Comparison of ENCODE assay signal across 20 cellular contexts in the genomic region with DNA sequence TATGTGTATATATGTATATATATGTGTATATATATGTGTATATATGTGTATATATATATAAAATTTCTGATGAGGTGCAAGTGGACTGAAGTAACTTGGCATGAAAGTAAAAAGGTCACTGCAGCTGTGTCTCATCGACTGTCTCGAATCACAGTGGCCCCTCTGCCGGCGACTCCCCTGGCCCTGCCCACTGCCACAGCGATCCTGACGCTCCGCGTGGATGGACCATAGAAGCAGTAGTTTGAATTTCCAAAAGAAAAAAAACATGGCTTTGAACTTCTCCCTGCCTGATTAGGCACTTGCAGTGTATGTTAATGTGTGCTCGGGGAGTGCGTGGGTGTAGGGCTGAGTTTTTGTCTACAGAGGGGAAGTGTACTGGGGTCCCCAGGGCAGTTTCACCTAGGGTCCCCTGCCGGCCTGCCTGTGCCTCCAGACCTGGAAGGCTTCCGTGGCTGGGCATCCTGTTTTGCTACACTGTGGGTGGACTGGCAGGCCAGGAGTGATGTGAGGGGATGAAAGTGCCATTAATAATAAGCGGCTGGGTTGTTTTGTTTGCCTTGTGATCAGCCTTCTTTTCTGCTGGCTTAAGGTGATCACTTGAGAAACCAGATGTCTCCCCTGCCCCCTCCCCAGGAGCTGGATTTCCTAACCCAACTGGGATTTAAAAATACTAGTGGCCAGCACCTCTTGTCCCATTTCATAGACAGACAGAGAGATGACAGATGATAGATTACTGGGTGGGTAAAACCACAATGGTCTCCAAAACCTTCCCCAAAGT. TPM values are rescaled to one million over a fixed set of nuclear protein-coding genes. Genes with fewer than 3 reads are reported as not detected.
DNase-seq lines count a peak whose midpoint lies in the region; ATAC-seq lines count a peak whose summit lies in the region.
"Had no signal": no experiment of that assay in that cellular context is flagged by ENCODE, and none has a peak within 500 bp of the region (broad histone marks: within the 10 kb centered on the region; RNA-seq: fewer than 3 reads in every experiment).

No MANE protein-coding gene starts in this region.

- no peak overlapping the region for H2BK5ac ChIP-seq in mesendoderm (ENCODE audit: low read length)

- H3K18ac ChIP-seq in mesendoderm (ENCODE audit: low read length) = no peak overlapping the region

- no peak overlapping the region for H2BK120ac ChIP-seq in mesendoderm (ENCODE audit: low read depth, low read length)

- no peak overlapping the region for H3K56ac ChIP-seq in mesendoderm (ENCODE audit: low read length)

- DNase-seq in COLO668 (lab: John Stamatoyannopoulos, UW; ENCODE audit: unreplicated experiment) (peak; percentile 67), caudate nucleus (lab: John Stamatoyannopoulos, UW) (no peak), mesendoderm (no peak), NOMO-1 treated with dmso at 0.1 percent for 144 hours (lab: John Stamatoyannopoulos, UW; ENCODE audit: unreplicated experiment) (no peak)
- DNase-seq in activated naive CD4-positive, alpha-beta T cell (lab: John Stamatoyannopoulos, UW) = no peak
- DNase-seq: activated CD4-positive, alpha-beta T cell treated with anti-CD3 and anti-CD28 coated beads for 1 hour; activated naive CD4-positive, alpha-beta T cell treated with anti-CD3 and anti-CD28 coated beads, Interleukin-2, amount 50 U/mL, for 16 hours; AML-193; brain microvascular endothelial cell; Calu3; effector CD4-positive, alpha-beta T cell; left colon; NCI-H2081 treated with DMSO at 0.1 percent for 48 hours; SIG-M5; stimulated activated CD4-positive, alpha-beta T cell treated with anti-CD3 and anti-CD28 coated beads, Interleukin-15, amount 100 ng/mL, for 24 hours had no signal

- peaks cover 5% of the 10 kb centered on the region for H3K79me2 ChIP-seq in mesendoderm (ENCODE audit: control insufficient read depth, insufficient read depth, low read length)

- H3K4ac ChIP-seq in mesendoderm (ENCODE audit: low read depth, low read length) = no peak overlapping the region

- peak overlapping the region; percentile 33 for H3K23ac ChIP-seq in mesendoderm (ENCODE audit: low read length)

- H2BK15ac ChIP-seq in mesendoderm (replicated peaks; ENCODE audit: low read depth) = no peak overlapping the region

- H2AK5ac ChIP-seq in mesendoderm (ENCODE audit: low read length) = no peak overlapping the region

- WGBS in mesendoderm (ENCODE audit: extremely low coverage, insufficient coverage, low lambda C conversion rate) = no CpG with 5 or more reads among the region's 13 CpGs

- no peaks in the 10 kb centered on the region for H3K79me1 ChIP-seq in mesendoderm (ENCODE audit: low read length)

- no peak overlapping the region for H4K8ac ChIP-seq in mesendoderm (ENCODE audit: low read depth, low read length)

- peaks cover 50% of the 10 kb centered on the region for H3K4me1 ChIP-seq in HUES48 (ENCODE audit: control insufficient read depth, insufficient read depth, low read length)
- peaks cover 7% of the 10 kb centered on the region for H3K4me1 ChIP-seq in mesendoderm (ENCODE audit: control insufficient read depth, low read depth, low read length)

- no peak overlapping the region for H3K9ac ChIP-seq in HUES48 (ENCODE audit: low read depth, low read length)
- H3K9ac ChIP-seq in mesendoderm (ENCODE audit: low read length) = peak overlapping the region; percentile 39

- peaks cover 32% of the 10 kb centered on the region for H3K36me3 ChIP-seq in HUES48 (ENCODE audit: control insufficient read depth, insufficient read depth, low read length)
- peaks cover 4% of the 10 kb centered on the region for H3K36me3 ChIP-seq in mesendoderm (ENCODE audit: control insufficient read depth, insufficient read depth, low read length)
- H3K36me3 ChIP-seq: brain microvascular endothelial cell had no signal

- H3K4me3 ChIP-seq in HUES48 (ENCODE audit: low read depth, low read length) = peak overlapping the region; percentile 31; the same call in 1 of the 2 replicates
- no peak overlapping the region for H3K4me3 ChIP-seq in mesendoderm (ENCODE audit: low read length)

- H3K27me3 ChIP-seq in HUES48 (ENCODE audit: control insufficient read depth, insufficient read depth, low read length) = peaks cover 85% of the 10 kb centered on the region
- H3K27me3 ChIP-seq in mesendoderm (ENCODE audit: insufficient read depth, low read length, poor library complexity) = no peaks in the 10 kb centered on the region

- H3K27ac ChIP-seq in HUES48 (ENCODE audit: low read depth, low read length) (peak overlapping the region; percentile 33), caudate nucleus (ENCODE audit: low read depth, low read length) (peak overlapping the region; percentile 71), mesendoderm (ENCODE audit: low read depth, low read length) (no peak overlapping the region)
- H3K27ac ChIP-seq: brain microvascular endothelial cell, HL-60 had no signal

- H3K4me2 ChIP-seq in mesendoderm (ENCODE audit: low read length) = peak overlapping the region; percentile 8

- H3K9me3 ChIP-seq in HUES48 (ENCODE audit: control insufficient read depth, insufficient read depth, low read length) = no peaks in the 10 kb centered on the region

- H4K5ac ChIP-seq in mesendoderm (ENCODE audit: low read length) = no peak overlapping the region

- ATAC-seq in HG03442 (IDR thresholded peaks at IDR 0.05; ENCODE audit: unreplicated experiment) (no peak), GM18520 (IDR thresholded peaks at IDR 0.05; ENCODE audit: unreplicated experiment) (no peak)

RNA-seq across cellular contexts. Expression of gene ZIC5, which starts 10.7 kb away (rescaled TPM):
- polyA plus RNA-seq in mesendoderm (2013, experiment 1 of 2) = 10.9 TPM
- 11.0 TPM for polyA plus RNA-seq in mesendoderm (2013, experiment 2 of 2)
- polyA plus RNA-seq: fibroblast of lung had no signal

RNA-seq across cellular contexts. Expression of gene ZIC2, which starts 20.7 kb away (rescaled TPM):
- 230 TPM for polyA plus RNA-seq in mesendoderm (2013, experiment 1 of 2)
- polyA plus RNA-seq in mesendoderm (2013, experiment 2 of 2) = 222 TPM
- polyA plus RNA-seq: fibroblast of lung had no signal
